Comparison of ENCODE assay signal across 16 cellular contexts in genomic region chr11:65297026-65297667, GRCh38. TPM values are rescaled to one million over a fixed set of nuclear protein-coding genes. Genes with fewer than 3 reads are reported as not detected.
DNase-seq lines count a peak whose midpoint lies in the region; ATAC-seq and TF ChIP-seq lines count a peak whose summit lies in the region.
"Had no signal": no experiment of that assay in that cellular context is flagged by ENCODE, and none has a peak within 500 bp of the region (broad histone marks: within the 10 kb centered on the region; RNA-seq: fewer than 3 reads in every experiment).

No MANE protein-coding gene starts in this region.

- intact Hi-C loops in testis (cut with DNase I; ENCODE audit: low total_unique reads) (no loop called here), left colon (cut with DNase I, micrococcal nuclease) (no loop called here)

- CTCF ChIA-PET in RWPE1 (lab: Yijun Ruan, JAX) = interaction anchor here (1.4 kb wide), 1 partner anchor 33 kb away, joined by 4 read pairs; no protein-coding TSS in a partner anchor

- H3K36me3 ChIP-seq in fibroblast of lung (ENCODE audit: control insufficient read depth, insufficient read depth, low read length) (peaks cover 10% of the 10 kb centered on the region), testis (ENCODE audit: low read depth, missing control alignments) (no peaks in the 10 kb centered on the region)

- POLR2A ChIA-PET in RWPE1 (lab: Yijun Ruan, JAX; ENCODE audit: low non-redundant PET) = no interaction called here

- no peaks in the 10 kb centered on the region for H4K20me1 ChIP-seq in fibroblast of lung (ENCODE audit: control insufficient read depth, extremely low read depth, insufficient read depth, low read length)

- no peak for DNase-seq in RWPE1 (ENCODE audit: low spot score)
- peak in 1 of 2 donors; percentile 62 for DNase-seq in fibroblast of lung (ENCODE audit: low read depth in 2 of 2)
- peak; percentile 49 for DNase-seq in testis
- DNase-seq in left colon = no peak
- no peak for DNase-seq in HuH-7.5 (ENCODE audit: low spot score)
- DNase-seq in ureter (ENCODE audit: low spot score) = no peak
- no peak for DNase-seq in stimulated activated CD4-positive, alpha-beta T cell treated with anti-CD3 and anti-CD28 coated beads, Interleukin-15, amount 100 ng/mL, for 24 hours
- DNase-seq: activated CD8-positive, alpha-beta T cell treated with anti-CD3 and anti-CD28 coated beads, Interleukin-2, amount 10 ng/mL, durations not matched to agents 7 days and 5 days; activated naive CD8-positive, alpha-beta T cell treated with anti-CD3 and anti-CD28 coated beads, Interleukin-2, amount 10 ng/mL, durations not matched to agents 7 days and 5 days; central memory CD4-positive, alpha-beta T cell; EL; NCI-H187 treated with DMSO at 0.1 percent for 48 hours; NCI-H526 treated with DMSO at 0.1 percent for 48 hours had no signal

- peaks cover 30% of the 10 kb centered on the region for H3K36me3 Mint-ChIP-seq in nephron (ENCODE audit: low read depth)

- H3K27me3 Mint-ChIP-seq in nephron (ENCODE audit: low read depth) = no peaks in the 10 kb centered on the region
- H3K27me3 Mint-ChIP-seq: activated naive CD8-positive, alpha-beta T cell treated with anti-CD3 and anti-CD28 coated beads, Interleukin-2, amount 10 ng/mL, durations not matched to agents 7 days and 5 days had no signal

- TF ChIP-seq CTCF in RWPE1 (conservative IDR thresholded peaks at IDR 0.05; ENCODE audit: low read depth) (no peak), fibroblast of lung (conservative IDR thresholded peaks at IDR 0.05 in 1 of 2, IDR thresholded peaks at IDR 0.05 in 1 of 2; ENCODE audit: low read depth in 1 of 2, low read length in 2 of 2) (no peak), nephron (IDR thresholded peaks at IDR 0.05; ENCODE audit: unreplicated experiment in 3 of 3) (no peak), testis (IDR thresholded peaks at IDR 0.05) (no peak)

- H3K4me3 ChIP-seq in fibroblast of lung (replicated peaks in 1 of 4; ENCODE audit: control extremely low read depth in 1 of 4, insufficient read depth in 1 of 4, low read depth in 3 of 4, low read length in 4 of 4) = no peak overlapping the region
- no peak overlapping the region for H3K4me3 ChIP-seq in testis
- H3K4me3 ChIP-seq: skin epidermis had no signal

- H3K4me1 ChIP-seq in fibroblast of lung (ENCODE audit: control insufficient read depth, extremely low read depth, insufficient read depth, low read length) = peaks cover 46% of the 10 kb centered on the region
- peaks cover 49% of the 10 kb centered on the region for H3K4me1 ChIP-seq in testis

- H3K79me2 ChIP-seq in fibroblast of lung (ENCODE audit: control insufficient read depth, insufficient read depth, low read length) = no peaks in the 10 kb centered on the region

- peak overlapping the region; percentile 98 to 99 (median 99) for H3K27ac Mint-ChIP-seq in nephron
- H3K27ac Mint-ChIP-seq: activated CD8-positive, alpha-beta T cell treated with anti-CD3 and anti-CD28 coated beads, Interleukin-2, amount 10 ng/mL, durations not matched to agents 7 days and 5 days; activated naive CD8-positive, alpha-beta T cell treated with anti-CD3 and anti-CD28 coated beads, Interleukin-2, amount 10 ng/mL, durations not matched to agents 7 days and 5 days had no signal

- H3K9me3 Mint-ChIP-seq in nephron = no peaks in the 10 kb centered on the region
- H3K9me3 Mint-ChIP-seq: activated naive CD8-positive, alpha-beta T cell treated with anti-CD3 and anti-CD28 coated beads, Interleukin-2, amount 10 ng/mL, durations not matched to agents 7 days and 5 days had no signal

- ATAC-seq in left colon = no peak
- ATAC-seq: activated CD8-positive, alpha-beta T cell treated with anti-CD3 and anti-CD28 coated beads, Interleukin-2, amount 10 ng/mL, durations not matched to agents 7 days and 5 days had no signal

- no peak overlapping the region for H2AFZ ChIP-seq in fibroblast of lung (ENCODE audit: low read length)

- H3K4me1 Mint-ChIP-seq in nephron = peaks cover 86% of the 10 kb centered on the region
- H3K4me1 Mint-ChIP-seq: activated naive CD8-positive, alpha-beta T cell treated with anti-CD3 and anti-CD28 coated beads, Interleukin-2, amount 10 ng/mL, durations not matched to agents 7 days and 5 days had no signal

- no peaks in the 10 kb centered on the region for H3K9me3 ChIP-seq in fibroblast of lung (ENCODE audit: control insufficient read depth, insufficient read depth, low read depth, low read length)
- H3K9me3 ChIP-seq in testis = no peaks in the 10 kb centered on the region

- H3K4me3 Mint-ChIP-seq in nephron = peak overlapping the region in 2 of 3 experiments; percentile 12 to 42
- H3K4me3 Mint-ChIP-seq: activated CD8-positive, alpha-beta T cell treated with anti-CD3 and anti-CD28 coated beads, Interleukin-2, amount 10 ng/mL, durations not matched to agents 7 days and 5 days; activated naive CD8-positive, alpha-beta T cell treated with anti-CD3 and anti-CD28 coated beads, Interleukin-2, amount 10 ng/mL, durations not matched to agents 7 days and 5 days had no signal

- 73 to 82% methylated on average over 11 to 12 of the region's 12 CpGs for WGBS in testis, 2 donors

- H3K4me2 ChIP-seq in fibroblast of lung (ENCODE audit: extremely low read depth, insufficient read depth, low read length) = no peak overlapping the region

- no peak for TF ChIP-seq POLR2A in testis (IDR thresholded peaks at IDR 0.05)

- H3K27me3 ChIP-seq in fibroblast of lung (ENCODE audit: control insufficient read depth, insufficient read depth, low read length) (no peaks in the 10 kb centered on the region), testis (no peaks in the 10 kb centered on the region)

- H3K27ac ChIP-seq in RWPE1 (peak overlapping the region; percentile 56), fibroblast of lung (ENCODE audit: insufficient read depth, low read length) (peak overlapping the region; percentile 97), testis (peak overlapping the region in 1 of 2 donors; percentile 18)

- peak overlapping the region; percentile 33 for H3K9ac ChIP-seq in fibroblast of lung (ENCODE audit: insufficient read depth, low read length)

RNA-seq across cellular contexts. Expression of gene CDC42EP2, which starts 17.5 kb away (rescaled TPM):
- 12.3 and 25.6 TPM in 2 replicates for total RNA-seq in fibroblast of lung
- 31.7 and 48.4 TPM in 2 replicates for polyA plus RNA-seq in fibroblast of lung
- polyA plus RNA-seq in fibroblast of lung (2012) = 56.1 and 78.8 TPM in 2 replicates
- 164 and 172 TPM in 2 replicates for polyA minus RNA-seq in fibroblast of lung (ENCODE audit: low replicate concordance)
- total RNA-seq in testis = 1 to 10 TPM; 3.5 to 4.4 TPM
- 5.1 TPM for polyA plus RNA-seq in testis (ENCODE audit: insufficient read depth, low read depth, low replicate concordance)
- 10 to 100 TPM; 10.3 to 16.2 TPM for total RNA-seq in left colon
- 21.0 TPM for total RNA-seq in ureter

RNA-seq across cellular contexts. Expression of gene POLA2, which starts 35.4 kb away (rescaled TPM):
- total RNA-seq in fibroblast of lung (1.0 and 2.8 TPM in 2 replicates), testis (10 to 100 TPM; 24.2 to 27.6 TPM), left colon (1 to 10 TPM; 4.3 to 9.8 TPM), ureter (12.2 TPM)
- polyA plus RNA-seq in fibroblast of lung (9.8 and 33.6 TPM in 2 replicates), testis (ENCODE audit: insufficient read depth, low read depth, low replicate concordance) (21.9 TPM)
- polyA plus RNA-seq in fibroblast of lung (2012) = 6.7 and 20.1 TPM in 2 replicates
- polyA minus RNA-seq in fibroblast of lung (ENCODE audit: low replicate concordance) = 14.6 and 53.5 TPM in 2 replicates

RNA-seq across cellular contexts. Expression of gene DPF2, which starts 36.5 kb away (rescaled TPM):
- total RNA-seq in fibroblast of lung (37.5 and 42.9 TPM in 2 replicates), testis (10 to 100 TPM; 86.8 to 91.2 TPM), left colon (10 to 100 TPM; 25.9 to 33.1 TPM), ureter (61.5 TPM)
- polyA plus RNA-seq in fibroblast of lung (55.1 and 76.4 TPM in 2 replicates), testis (ENCODE audit: insufficient read depth, low read depth, low replicate concordance) (94.5 TPM)
- 38.3 and 46.3 TPM in 2 replicates for polyA plus RNA-seq in fibroblast of lung (2012)
- polyA minus RNA-seq in fibroblast of lung (ENCODE audit: low replicate concordance) = 95.3 and 148 TPM in 2 replicates

RNA-seq across cellular contexts. Expression of gene TIGD3, which starts 57.4 kb away (rescaled TPM):
- under 0.01 and 0.17 TPM in 2 replicates for total RNA-seq in fibroblast of lung
- polyA plus RNA-seq in fibroblast of lung = 0.03 TPM in 1 of 2 replicates, not detected in the other
- polyA plus RNA-seq in fibroblast of lung (2012) = 0.07 and 0.08 TPM in 2 replicates
- not detected in 2 replicates for polyA minus RNA-seq in fibroblast of lung (ENCODE audit: low replicate concordance)
- total RNA-seq in testis = 1 to 10 TPM; 5.3 to 7.6 TPM
- 7.1 TPM for polyA plus RNA-seq in testis (ENCODE audit: insufficient read depth, low read depth, low replicate concordance)
- total RNA-seq in left colon = under 1 TPM; 0.20 to 0.61 TPM
- not detected for total RNA-seq in ureter
- total RNA-seq: mesenteric fat pad had no signal
